Comparison of ENCODE assay signal across 27 cellular contexts in the genomic region with DNA sequence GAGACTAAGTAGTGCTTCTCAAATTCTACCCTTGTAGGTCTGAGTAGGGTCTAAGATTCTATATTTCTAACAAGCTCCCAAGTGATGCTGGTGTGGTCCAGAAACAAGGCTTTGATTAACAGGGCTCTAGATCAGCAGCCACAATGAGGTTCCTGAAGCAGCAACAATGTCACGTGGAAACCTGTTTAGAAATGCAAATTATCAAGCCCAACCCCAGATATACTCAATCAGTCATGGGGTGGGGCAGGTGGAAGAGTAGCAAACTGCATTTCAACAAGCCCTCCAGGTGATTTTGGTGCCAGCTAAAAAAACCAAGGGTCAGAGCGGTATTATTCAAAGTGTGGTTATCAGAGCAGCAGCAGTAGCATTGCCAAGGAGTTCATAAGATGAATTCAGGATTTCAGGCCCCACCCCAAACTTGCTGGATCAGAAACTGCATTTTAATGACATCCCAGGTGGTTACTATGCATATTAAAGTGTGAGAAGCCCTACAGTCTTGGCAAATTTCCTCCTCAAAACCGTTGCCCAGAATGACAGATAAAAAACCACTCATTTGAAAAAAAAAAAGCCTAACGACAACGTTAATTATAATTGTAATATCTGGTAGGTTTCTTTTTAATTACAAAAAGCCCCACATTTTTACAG.
DNase-seq lines count a peak whose midpoint lies in the region; ATAC-seq and TF ChIP-seq lines count a peak whose summit lies in the region.
"Had no signal": no experiment of that assay in that cellular context is flagged by ENCODE, and none has a peak within 500 bp of the region (broad histone marks: within the 10 kb centered on the region; RNA-seq: fewer than 3 reads in every experiment).

No MANE protein-coding gene starts in this region.

- peaks cover 2% of the 10 kb centered on the region for H3K4me1 Mint-ChIP-seq in T-helper 17 cell
- H3K4me1 Mint-ChIP-seq: neural progenitor cell had no signal

- ATAC-seq in T-helper 17 cell (no peak), HG02884 (IDR thresholded peaks at IDR 0.05; ENCODE audit: unreplicated experiment) (no peak)
- ATAC-seq: heart right ventricle, K562, left colon, SK-N-SH treated with all-trans-retinoic acid at 6 μM for 48 hours had no signal

- H3K4me2 ChIP-seq in OCI-LY3 (ENCODE audit: low read length): peak overlapping the region; percentile 34; the same call in 1 of the 2 replicates
- H3K4me2 ChIP-seq: neural progenitor cell had no signal

- H3K27me3 ChIP-seq in H7 (ENCODE audit: control insufficient read depth, insufficient read depth, low read length) (no peaks in the 10 kb centered on the region), OCI-LY3 (ENCODE audit: low read depth, low read length) (no peaks in the 10 kb centered on the region)
- H3K27me3 ChIP-seq: heart right ventricle, MG63, neural progenitor cell, right lobe of liver, thyroid gland had no signal

- no peak overlapping the region for H3K4me3 Mint-ChIP-seq in T-helper 17 cell
- H3K4me3 Mint-ChIP-seq: neural progenitor cell; stimulated activated naive CD8-positive, alpha-beta T cell treated with anti-CD3 and anti-CD28 coated beads, Interleukin-15, Interleukin-2, amounts not matched to agents 100 ng/mL and 50 ng/mL, for 24 hours; T-helper 2 cell treated with Interferon-gamma antibody and Interleukin-4, amounts not matched to agents 5 μg/mL and 100 μg/mL, for 36 hours had no signal

- H2AFZ ChIP-seq in OCI-LY3 (ENCODE audit: low read depth, low read length): no peak overlapping the region
- H2AFZ ChIP-seq: neural progenitor cell had no signal

- H3K9ac ChIP-seq in OCI-LY3 (ENCODE audit: low read length): no peak overlapping the region
- H3K9ac ChIP-seq: neural progenitor cell had no signal

- DNase-seq in H7 (peak; percentile 2), epithelial cell of prostate (ENCODE audit: low read depth, low spot score) (no peak), renal cortical epithelial cell (ENCODE audit: low read depth) (peak; percentile 7), glomerular visceral epithelial cell (ENCODE audit: extremely low spot score) (no peak), T-helper 17 cell (no peak), NCI-H146 treated with DMSO at 0.1 percent for 48 hours (lab: John Stamatoyannopoulos, UW; ENCODE audit: unreplicated experiment) (no peak)
- DNase-seq: activated CD4-positive, alpha-beta T cell treated with anti-CD3 and anti-CD28 coated beads for 4 hours; activated gamma-delta T cell; cerebellar nuclear complex; EL; heart right ventricle; left colon; mesenchymal stem cell; MG63; NCI-H1417 treated with DMSO at 0.1 percent for 48 hours; NCI-H2081 treated with DMSO at 0.1 percent for 48 hours; NCI-H82; thyroid gland had no signal

- H3K4me1 ChIP-seq in OCI-LY3 (ENCODE audit: low read length): peaks cover 29% of the 10 kb centered on the region
- H3K4me1 ChIP-seq: heart right ventricle, neural progenitor cell, thyroid gland had no signal

- H3K4me3 ChIP-seq in H7 (ENCODE audit: insufficient read depth, low read depth, low read length) (no peak overlapping the region), OCI-LY3 (ENCODE audit: low read length) (no peak overlapping the region)
- H3K4me3 ChIP-seq: heart right ventricle, K562, MG63, neural progenitor cell, right lobe of liver, thyroid gland had no signal

- H3K27ac Mint-ChIP-seq in T-helper 17 cell: no peak overlapping the region
- H3K27ac Mint-ChIP-seq: neural progenitor cell; stimulated activated naive CD8-positive, alpha-beta T cell treated with anti-CD3 and anti-CD28 coated beads, Interleukin-15, Interleukin-2, amounts not matched to agents 100 ng/mL and 50 ng/mL, for 24 hours; T-helper 2 cell treated with Interferon-gamma antibody and Interleukin-4, amounts not matched to agents 5 μg/mL and 100 μg/mL, for 36 hours had no signal

- H3K36me3 ChIP-seq in H7 (replicated peaks; ENCODE audit: control insufficient read depth, insufficient read depth, low read length): no peaks in the 10 kb centered on the region
- H3K36me3 ChIP-seq in OCI-LY3 (replicated peaks; ENCODE audit: low read depth, low read length): no peaks in the 10 kb centered on the region
- H3K36me3 ChIP-seq: heart right ventricle, MG63, neural progenitor cell, right lobe of liver, thyroid gland had no signal

- no peaks in the 10 kb centered on the region for H3K79me2 ChIP-seq in OCI-LY3 (ENCODE audit: low read length)

- no peaks in the 10 kb centered on the region; the same call in 1 of the 2 replicates for H4K20me1 ChIP-seq in OCI-LY3 (ENCODE audit: insufficient read depth, low read length)

- no peaks in the 10 kb centered on the region for H3K36me3 Mint-ChIP-seq in T-helper 17 cell (ENCODE audit: low read depth)
- H3K36me3 Mint-ChIP-seq: neural progenitor cell had no signal

- no peak overlapping the region for H3K27ac ChIP-seq in OCI-LY3 (ENCODE audit: low read length)
- H3K27ac ChIP-seq in epithelial cell of prostate: peak overlapping the region; percentile 14
- H3K27ac ChIP-seq: C4-2B, heart right ventricle, neural progenitor cell, thyroid gland had no signal

- no peaks in the 10 kb centered on the region for H3K9me3 ChIP-seq in OCI-LY3 (ENCODE audit: insufficient read depth, low read length)
- no peaks in the 10 kb centered on the region for H3K9me3 ChIP-seq in T-helper 17 cell (ENCODE audit: control insufficient read depth, low read length, poor library complexity, severe bottlenecking)
- H3K9me3 ChIP-seq: heart right ventricle, MG63, right lobe of liver, thyroid gland had no signal

- TF ChIP-seq CTCF in OCI-LY3 (IDR thresholded peaks at IDR 0.05; ENCODE audit: low read depth, low read length): no peak

- H3K27me3 Mint-ChIP-seq in T-helper 17 cell: peaks cover 14% of the 10 kb centered on the region

Comparison
In these comparisons a context has a peak if more than half of its experiments do, and no peak if none do; other contexts are left out.
1. DNase-seq: peak in H7 (single experiment) and renal cortical epithelial cell (single experiment); none in epithelial cell of prostate (single experiment), glomerular visceral epithelial cell (single experiment), T-helper 17 cell (0 of 3) and NCI-H146 treated with DMSO at 0.1 percent for 48 hours (single experiment).